Comparison of ENCODE assay signal across 8 cellular contexts in the genomic region with DNA sequence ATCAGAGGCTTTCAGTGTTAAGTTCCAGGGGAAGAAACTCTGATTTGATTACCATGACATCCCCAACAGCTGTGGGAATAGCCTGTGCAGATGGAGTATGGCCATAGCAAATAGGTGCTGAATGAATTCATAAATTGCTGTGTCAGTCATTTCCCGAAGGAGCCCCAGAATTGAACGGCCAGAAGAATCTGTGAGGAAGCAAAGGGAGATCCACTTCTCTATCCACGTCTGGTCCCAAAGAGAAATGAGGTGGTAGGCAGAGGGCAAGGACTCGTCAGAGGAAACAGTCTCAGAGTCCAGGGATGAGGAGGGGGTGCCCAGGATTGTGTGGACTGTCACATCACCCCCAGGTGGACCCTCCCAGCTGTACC. TPM values are rescaled to one million over a fixed set of nuclear protein-coding genes. Genes with fewer than 3 reads are reported as not detected.
DNase-seq lines count a peak whose midpoint lies in the region; ATAC-seq and TF ChIP-seq lines count a peak whose summit lies in the region.

No MANE protein-coding gene starts in this region.

- WGBS in gastroesophageal sphincter (ENCODE audit: low coverage in 1 of 2), 2 donors: 26 to 32% methylated on average over 3 of the region's 4 CpGs

- H3K4me1 ChIP-seq in DOHH2 (ENCODE audit: control insufficient read depth, low read length) (peaks cover 76% of the 10 kb centered on the region), gastroesophageal sphincter (peaks cover 8 to 91% (median 42%) of the 10 kb centered on the region in 3 donors)

- H3K4me1 Mint-ChIP-seq in activated CD8-positive, alpha-beta T cell treated with anti-CD3 and anti-CD28 coated beads, Interleukin-2, amount 10 ng/mL, durations not matched to agents 7 days and 5 days (ENCODE audit: low read depth): peaks cover 84% of the 10 kb centered on the region

- H3K4me2 ChIP-seq in DOHH2 (ENCODE audit: low read length): peak overlapping the region; percentile 92

- POLR2A ChIA-PET in activated CD8-positive, alpha-beta T cell treated with anti-CD3 and anti-CD28 coated beads, Interleukin-2, amount 10 ng/mL, durations not matched to agents 7 days and 5 days (lab: Charles Lee): interaction anchor here (1.5 to 17.8 kb wide), 4 partner anchors 25 to 260 kb away, joined by 3 to 372 read pairs (median 18); a partner anchor contains a TSS

- H3K4me3 Mint-ChIP-seq in activated CD8-positive, alpha-beta T cell treated with anti-CD3 and anti-CD28 coated beads, Interleukin-2, amount 10 ng/mL, durations not matched to agents 7 days and 5 days: peak overlapping the region; percentile 95

- H3K79me2 ChIP-seq in DOHH2 (ENCODE audit: control insufficient read depth, low read length): peaks cover 46% of the 10 kb centered on the region

- H3K36me3 ChIP-seq in DOHH2 (ENCODE audit: control insufficient read depth, low read length): peaks cover 6% of the 10 kb centered on the region
- H3K36me3 ChIP-seq in gastroesophageal sphincter: peaks cover 0 to 4% of the 10 kb centered on the region in 2 donors

- H3K27me3 ChIP-seq in DOHH2 (ENCODE audit: control insufficient read depth, low read length): no peaks in the 10 kb centered on the region
- H3K27me3 ChIP-seq in gastroesophageal sphincter: no peaks in the 10 kb centered on the region

- H3K9me2 ChIP-seq in DOHH2 (replicated peaks; ENCODE audit: control insufficient read depth, low read length): no peaks in the 10 kb centered on the region

- CTCF ChIA-PET in activated CD8-positive, alpha-beta T cell treated with anti-CD3 and anti-CD28 coated beads, Interleukin-2, amount 10 ng/mL, durations not matched to agents 7 days and 5 days (lab: Charles Lee): interaction anchor here (0.9 to 16.7 kb wide), 10 partner anchors 16 to 500 kb away, joined by 3 to 451 read pairs (median 48); a partner anchor contains a TSS

- no peaks in the 10 kb centered on the region for H3K27me3 Mint-ChIP-seq in activated CD8-positive, alpha-beta T cell treated with anti-CD3 and anti-CD28 coated beads, Interleukin-2, amount 10 ng/mL, durations not matched to agents 7 days and 5 days (ENCODE audit: low read depth)

- H3K9me3 ChIP-seq in DOHH2 (ENCODE audit: control insufficient read depth, insufficient read depth, low read length) (no peaks in the 10 kb centered on the region), gastroesophageal sphincter (no peaks in the 10 kb centered on the region)

- H3K27ac ChIP-seq in DOHH2 (ENCODE audit: low read depth, low read length) (no peak overlapping the region), gastroesophageal sphincter (peak overlapping the region; percentile 69 to 95 (median 91)), skin epidermis (peak overlapping the region in 18 of 21 experiments; percentile 28 to 98 (median 84))

- peaks cover 32% of the 10 kb centered on the region for H3K36me3 Mint-ChIP-seq in activated CD8-positive, alpha-beta T cell treated with anti-CD3 and anti-CD28 coated beads, Interleukin-2, amount 10 ng/mL, durations not matched to agents 7 days and 5 days (ENCODE audit: low read depth)

- H3F3A ChIP-seq in DOHH2 (ENCODE audit: control insufficient read depth, insufficient read depth): peaks cover 23% of the 10 kb centered on the region

- peak overlapping the region; percentile 80 for H3K4me3 ChIP-seq in DOHH2 (ENCODE audit: low read length)
- peak overlapping the region; percentile 80 to 86 for H3K4me3 ChIP-seq in gastroesophageal sphincter
- peak overlapping the region; percentile 49 to 72 (median 65) for H3K4me3 ChIP-seq in skin epidermis

- no peak for TF ChIP-seq POLR2A in gastroesophageal sphincter (IDR thresholded peaks at IDR 0.05)

- H3K9me3 Mint-ChIP-seq in activated CD8-positive, alpha-beta T cell treated with anti-CD3 and anti-CD28 coated beads, Interleukin-2, amount 10 ng/mL, durations not matched to agents 7 days and 5 days (ENCODE audit: insufficient read depth): no peaks in the 10 kb centered on the region

- TF ChIP-seq EP300 in gastroesophageal sphincter (IDR thresholded peaks at IDR 0.05): no peak

- TF ChIP-seq CTCF in DOHH2 (IDR thresholded peaks at IDR 0.05; ENCODE audit: low read depth, low read length, poor library complexity, severe bottlenecking) (no peak), gastroesophageal sphincter (IDR thresholded peaks at IDR 0.05) (no peak)

- H4K20me1 ChIP-seq in DOHH2 (ENCODE audit: control insufficient read depth, insufficient read depth, low read depth, low read length): no peaks in the 10 kb centered on the region

- ATAC-seq in activated CD8-positive, alpha-beta T cell treated with anti-CD3 and anti-CD28 coated beads, Interleukin-2, amount 10 ng/mL, durations not matched to agents 7 days and 5 days: no peak
- ATAC-seq in gastroesophageal sphincter (no peak), GM18519 (IDR thresholded peaks at IDR 0.05; ENCODE audit: low FRiP score, unreplicated experiment) (no peak), HG03378 (IDR thresholded peaks at IDR 0.05; ENCODE audit: unreplicated experiment) (no peak)

- no peak for DNase-seq in activated CD8-positive, alpha-beta T cell treated with anti-CD3 and anti-CD28 coated beads, Interleukin-2, amount 10 ng/mL, durations not matched to agents 7 days and 5 days
- no peak for DNase-seq in retina
- DNase-seq in inferior parietal cortex (ENCODE audit: extremely low spot score): no peak

- H3K27ac Mint-ChIP-seq in activated CD8-positive, alpha-beta T cell treated with anti-CD3 and anti-CD28 coated beads, Interleukin-2, amount 10 ng/mL, durations not matched to agents 7 days and 5 days: peak overlapping the region; percentile 82

RNA-seq across cellular contexts. Expression of a gene that starts 3.1 kb away (rescaled TPM):
- 10 to 100 TPM; 44.1 TPM for total RNA-seq in activated CD8-positive, alpha-beta T cell treated with anti-CD3 and anti-CD28 coated beads, Interleukin-2, amount 10 ng/mL, durations not matched to agents 7 days and 5 days
- 10 to 100 TPM; 16.8 to 33.6 (median 24.2) TPM for total RNA-seq in gastroesophageal sphincter
